In the genomic region with DNA sequence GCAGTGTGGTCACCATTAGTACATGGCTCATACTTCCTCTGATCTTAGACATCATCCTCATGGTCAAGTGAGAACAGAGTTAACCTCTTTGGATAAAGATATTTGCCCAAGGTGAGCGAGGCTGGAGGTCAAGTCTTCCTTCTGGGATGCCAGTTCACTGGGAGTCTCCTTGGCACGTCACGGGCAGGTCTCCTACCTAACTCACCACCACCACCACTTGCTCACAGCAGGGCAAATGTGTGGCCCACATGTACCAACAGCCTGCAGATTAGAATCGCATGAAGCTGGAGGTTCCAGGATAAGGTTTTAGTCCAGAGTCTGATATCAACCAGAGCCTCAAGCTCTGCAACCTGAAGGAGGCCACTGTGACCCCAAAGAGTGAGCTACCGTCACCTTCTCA, we compare ENCODE assay signal across 18 cellular contexts.
A peak's percentile ranks its signal among the peaks of the same experiment; 100 is the strongest.
DNase-seq lines count a peak whose midpoint lies in the region; ATAC-seq, FAIRE-seq and TF ChIP-seq lines count a peak whose summit lies in the region.
"Had no signal": no experiment of that assay in that cellular context is flagged by ENCODE, and none has a peak within 500 bp of the region (broad histone marks: within the 10 kb centered on the region; RNA-seq: fewer than 3 reads in every experiment).

No MANE protein-coding gene starts in this region.

- H3K9me3 ChIP-seq in Karpas-422 (ENCODE audit: low read length): no peaks in the 10 kb centered on the region
- H3K9me3 ChIP-seq: A549, BE2C had no signal

- no peaks in the 10 kb centered on the region for H3K9me2 ChIP-seq in Karpas-422 (replicated peaks; ENCODE audit: insufficient read depth, low read length)

- H3K27ac Mint-ChIP-seq in activated CD8-positive, alpha-beta memory T cell treated with anti-CD3 and anti-CD28 coated beads, Interleukin-2, amount 10 ng/mL, durations not matched to agents 7 days and 5 days: no peak overlapping the region
- no peak overlapping the region for H3K27ac Mint-ChIP-seq in type B pancreatic cell

- H3K27me3 Mint-ChIP-seq in activated CD8-positive, alpha-beta memory T cell treated with anti-CD3 and anti-CD28 coated beads, Interleukin-2, amount 10 ng/mL, durations not matched to agents 7 days and 5 days: peaks cover 6% of the 10 kb centered on the region
- H3K27me3 Mint-ChIP-seq in type B pancreatic cell: peaks cover 15% of the 10 kb centered on the region
- H3K27me3 Mint-ChIP-seq: IgD-negative memory B cell had no signal

- H3K4me3 ChIP-seq in Karpas-422 (ENCODE audit: low read length): no peak overlapping the region; the same call in 1 of the 2 replicates
- H3K4me3 ChIP-seq: A549 had no signal

- H3K36me3 ChIP-seq in Karpas-422 (ENCODE audit: insufficient read depth, low read length): no peaks in the 10 kb centered on the region
- H3K36me3 ChIP-seq: BE2C had no signal

- peak overlapping the region; percentile 76 for H3K4me2 ChIP-seq in Karpas-422 (ENCODE audit: low read depth, low read length, poor library complexity, severe bottlenecking)
- H3K4me2 ChIP-seq: A549 had no signal

- peak overlapping the region; percentile 98 for H3K27ac ChIP-seq in Karpas-422 (ENCODE audit: low read length)
- H3K27ac ChIP-seq: A549, C4-2B had no signal

- CTCF ChIA-PET in activated CD8-positive, alpha-beta memory T cell treated with anti-CD3 and anti-CD28 coated beads, Interleukin-2, amount 10 ng/mL, durations not matched to agents 7 days and 5 days (lab: Charles Lee): interaction anchor here (1.0 to 1.3 kb wide), 2 partner anchors 9 kb away, joined by 3 read pairs; no protein-coding TSS in a partner anchor

- H2AFZ ChIP-seq in Karpas-422 (ENCODE audit: low read length): no peak overlapping the region

- no peak for ATAC-seq in activated CD8-positive, alpha-beta memory T cell treated with anti-CD3 and anti-CD28 coated beads, Interleukin-2, amount 10 ng/mL, durations not matched to agents 7 days and 5 days
- ATAC-seq: A549 had no signal

- no peak for TF ChIP-seq POLR2A in GM12891 (IDR thresholded peaks at IDR 0.05; ENCODE audit: low read depth, low read length)

- H3K4me3 Mint-ChIP-seq in activated CD8-positive, alpha-beta memory T cell treated with anti-CD3 and anti-CD28 coated beads, Interleukin-2, amount 10 ng/mL, durations not matched to agents 7 days and 5 days: no peak overlapping the region
- H3K4me3 Mint-ChIP-seq in type B pancreatic cell: no peak overlapping the region
- H3K4me3 Mint-ChIP-seq: CD4-positive, alpha-beta memory T cell had no signal

- H3K9me3 Mint-ChIP-seq in activated CD8-positive, alpha-beta memory T cell treated with anti-CD3 and anti-CD28 coated beads, Interleukin-2, amount 10 ng/mL, durations not matched to agents 7 days and 5 days (ENCODE audit: low read depth): no peaks in the 10 kb centered on the region
- no peaks in the 10 kb centered on the region for H3K9me3 Mint-ChIP-seq in type B pancreatic cell
- H3K9me3 Mint-ChIP-seq: CD4-positive, alpha-beta memory T cell; IgD-negative memory B cell had no signal

- H4K20me1 ChIP-seq in Karpas-422 (ENCODE audit: insufficient read depth, low read depth, low read length): no peaks in the 10 kb centered on the region

- peaks cover 75% of the 10 kb centered on the region for H3K4me1 ChIP-seq in Karpas-422 (ENCODE audit: low read length)
- H3K4me1 ChIP-seq: A549, BE2C had no signal

- DNase-seq in GM12891 (ENCODE audit: insufficient read length, low spot score): no peak
- DNase-seq in Karpas-422: no peak
- DNase-seq in activated CD8-positive, alpha-beta memory T cell treated with anti-CD3 and anti-CD28 coated beads, Interleukin-2, amount 10 ng/mL, durations not matched to agents 7 days and 5 days: peak; percentile 16
- DNase-seq in type B pancreatic cell (ENCODE audit: extremely low spot score, unreplicated experiment): peak; percentile 49
- DNase-seq in occipital lobe (lab: John Stamatoyannopoulos, UW): no peak
- DNase-seq in DMS53 treated with DMSO at 0.1 percent for 48 hours (lab: John Stamatoyannopoulos, UW; ENCODE audit: unreplicated experiment): no peak
- no peak for DNase-seq in activated CD4-positive, alpha-beta T cell treated with anti-CD3 and anti-CD28 coated beads, Interleukin-2, amount 50 U/mL, for 48 hours
- DNase-seq: BE2C; CD4-positive, alpha-beta memory T cell; DMS153; DND-41; GDM1 had no signal

- H3K9ac ChIP-seq in Karpas-422 (ENCODE audit: low read length): peak overlapping the region; percentile 73

- H3K27me3 ChIP-seq in Karpas-422 (ENCODE audit: low read length): no peaks in the 10 kb centered on the region
- H3K27me3 ChIP-seq: BE2C had no signal

- FAIRE-seq in GM12891 (lab: Jason Lieb, UNC): peak; percentile 57
- FAIRE-seq: A549, D721Med, GM19239, H54 had no signal

- TF ChIP-seq CTCF in type B pancreatic cell (conservative IDR thresholded peaks at IDR 0.05): no peak

- H3K36me3 Mint-ChIP-seq in activated CD8-positive, alpha-beta memory T cell treated with anti-CD3 and anti-CD28 coated beads, Interleukin-2, amount 10 ng/mL, durations not matched to agents 7 days and 5 days: no peaks in the 10 kb centered on the region
- H3K36me3 Mint-ChIP-seq in type B pancreatic cell: no peaks in the 10 kb centered on the region
- H3K36me3 Mint-ChIP-seq: CD4-positive, alpha-beta memory T cell; IgD-negative memory B cell had no signal

- H3K4me1 Mint-ChIP-seq in activated CD8-positive, alpha-beta memory T cell treated with anti-CD3 and anti-CD28 coated beads, Interleukin-2, amount 10 ng/mL, durations not matched to agents 7 days and 5 days: peaks cover 15% of the 10 kb centered on the region
- no peaks in the 10 kb centered on the region for H3K4me1 Mint-ChIP-seq in type B pancreatic cell (ENCODE audit: unreplicated experiment)

- no peaks in the 10 kb centered on the region for H3K79me2 ChIP-seq in Karpas-422 (ENCODE audit: low read length)

TF ChIP-seq in GM12891, 5 proteins besides CTCF, POLR2A, EP300 and RAD21:
- TF ChIP-seq POLR2AphosphoS5 (IDR thresholded peaks at IDR 0.05; ENCODE audit: low read depth, low read length): no peak

Comparison
In these comparisons a context has a peak if more than half of its experiments do, and no peak if none do; other contexts are left out.
1. DNase-seq: peak in activated CD8-positive, alpha-beta memory T cell treated with anti-CD3 and anti-CD28 coated beads, Interleukin-2, amount 10 ng/mL, durations not matched to agents 7 days and 5 days (single experiment) and type B pancreatic cell (single experiment); none in GM12891 (single experiment), Karpas-422 (single experiment), occipital lobe (single experiment), DMS53 treated with DMSO at 0.1 percent for 48 hours (single experiment) and activated CD4-positive, alpha-beta T cell treated with anti-CD3 and anti-CD28 coated beads, Interleukin-2, amount 50 U/mL, for 48 hours (0 of 2).